8 cellular contexts compared by ENCODE assay signal in the genomic region with DNA sequence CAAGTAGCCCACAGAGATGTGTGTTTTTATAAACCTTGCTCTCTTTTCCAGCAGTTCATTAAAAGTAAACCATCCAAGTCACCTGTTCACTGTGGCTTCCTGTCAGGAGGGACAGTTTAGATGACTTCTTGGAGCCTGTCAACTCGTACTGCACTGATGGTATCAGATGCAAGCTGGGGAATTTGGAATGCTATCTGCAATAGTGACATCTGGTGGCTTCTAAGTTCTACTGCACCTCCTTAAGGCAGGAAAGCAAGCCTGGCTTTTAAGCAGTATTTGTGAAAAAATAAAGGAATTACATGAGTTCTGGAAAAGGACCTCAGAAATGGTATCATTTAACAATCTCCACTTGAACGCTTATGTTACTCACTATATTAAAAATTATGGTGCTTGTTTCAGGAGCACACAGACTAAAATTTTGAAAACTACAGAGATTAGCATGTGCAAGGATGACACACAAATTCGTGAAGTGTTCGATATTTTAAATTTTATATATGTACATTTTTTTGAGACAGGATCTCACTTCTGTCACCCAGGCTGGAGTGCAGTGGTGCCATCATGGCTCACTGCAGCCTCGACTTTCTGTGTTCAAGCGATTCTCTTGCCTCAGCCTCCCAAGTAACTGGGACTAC.
A peak's percentile ranks its signal among the peaks of the same experiment; 100 is the strongest.
DNase-seq lines count a peak whose midpoint lies in the region; ATAC-seq, FAIRE-seq and TF ChIP-seq lines count a peak whose summit lies in the region.

No MANE protein-coding gene starts in this region.

- no peaks in the 10 kb centered on the region for H3K9me2 ChIP-seq in GM23248 (ENCODE audit: insufficient read depth)

- POLR2A ChIA-PET in endothelial cell of umbilical vein (lab: Charles Lee), result no interaction called here

- H3K36me3 ChIP-seq in GM23248 (ENCODE audit: low read depth) (no peaks in the 10 kb centered on the region), RWPE2 (ENCODE audit: low read depth) (no peaks in the 10 kb centered on the region), endothelial cell of umbilical vein (ENCODE audit: control insufficient read depth in 2 of 2, extremely low read depth in 1 of 2, insufficient read depth in 2 of 2, low read length in 2 of 2) (no peaks in the 10 kb centered on the region), mucosa of descending colon (ENCODE audit: low read depth) (no peaks in the 10 kb centered on the region)

- H3K9ac ChIP-seq in GM23248 (no peak overlapping the region), endothelial cell of umbilical vein (replicated peaks; ENCODE audit: extremely low read depth, insufficient read depth, low read length) (no peak overlapping the region)

- peak; percentile 75 for ATAC-seq in RWPE2 (ENCODE audit: low read depth)
- peak; percentile 78 for ATAC-seq in mucosa of descending colon

- intact Hi-C loops in endothelial cell of umbilical vein (cut with micrococcal nuclease) (no loop called here), mucosa of descending colon (cut with DNase I, micrococcal nuclease) (no loop called here)

- no peak overlapping the region for H3K4me3 ChIP-seq in GM23248
- H3K4me3 ChIP-seq in RWPE2 (ENCODE audit: severe bottlenecking), result no peak overlapping the region
- H3K4me3 ChIP-seq in endothelial cell of umbilical vein (replicated peaks in 1 of 3; ENCODE audit: insufficient read depth in 1 of 3, low read depth in 1 of 3, low read length in 3 of 3), result no peak overlapping the region
- H3K4me3 ChIP-seq in mucosa of descending colon, result no peak overlapping the region

- H3K27ac ChIP-seq in GM23248, result no peak overlapping the region
- no peak overlapping the region for H3K27ac ChIP-seq in RWPE2 (ENCODE audit: poor library complexity, severe bottlenecking)
- no peak overlapping the region for H3K27ac ChIP-seq in endothelial cell of umbilical vein (ENCODE audit: insufficient read depth, low read depth, low read length)

- DNase-seq in stimulated activated CD4-positive, alpha-beta T cell treated with anti-CD3 and anti-CD28 coated beads, Interleukin-15, amount 100 ng/mL, for 24 hours, result peak; percentile 4
- no peak for DNase-seq in stimulated activated CD4-positive, alpha-beta T cell treated with anti-CD3 and anti-CD28 coated beads, Interleukin-2, amount 100 ng/mL, for 24 hours
- DNase-seq in GM23248, result peak; percentile 77
- DNase-seq in KG1 (lab: John Stamatoyannopoulos, UW), result peak; percentile 10
- no peak for DNase-seq in RWPE2 (ENCODE audit: low spot score)
- peak; percentile 72 for DNase-seq in endothelial cell of umbilical vein (ENCODE audit: low read depth, low spot score)
- DNase-seq in mucosa of descending colon, result peak in 1 of 3 donors; percentile 12
- no peak for DNase-seq in stimulated activated CD8-positive, alpha-beta memory T cell treated with anti-CD3 and anti-CD28 coated beads, Interleukin-4, amount 100 ng/mL, for 48 hours

- CTCF ChIA-PET in endothelial cell of umbilical vein (lab: Charles Lee), result interaction anchor here (0.5 to 2.2 kb wide), 20 partner anchors 8 to 165 kb away, joined by 3 to 14 read pairs (median 3); no protein-coding TSS in a partner anchor

- no peaks in the 10 kb centered on the region for H3K9me3 ChIP-seq in GM23248 (ENCODE audit: low read depth)
- no peaks in the 10 kb centered on the region for H3K9me3 ChIP-seq in RWPE2 (ENCODE audit: severe bottlenecking)
- H3K9me3 ChIP-seq in endothelial cell of umbilical vein (replicated peaks; ENCODE audit: control insufficient read depth, insufficient read depth, low read length), result no peaks in the 10 kb centered on the region
- no peaks in the 10 kb centered on the region for H3K9me3 ChIP-seq in mucosa of descending colon

- TF ChIP-seq CTCF in RWPE2 (IDR thresholded peaks at IDR 0.05; ENCODE audit: poor library complexity, severe bottlenecking) (peak; percentile 90), endothelial cell of umbilical vein (IDR thresholded peaks at IDR 0.05; ENCODE audit: extremely low read depth in 1 of 2, insufficient read depth in 1 of 2, low read depth in 1 of 2, low read length in 2 of 2) (peak; percentile 70 to 78), mucosa of descending colon (IDR thresholded peaks at IDR 0.05) (peak; percentile 53)

- H3K4me1 ChIP-seq in GM23248 (ENCODE audit: insufficient read depth), result peaks cover 7% of the 10 kb centered on the region; the same call in 1 of the 2 replicates
- peaks cover 7% of the 10 kb centered on the region for H3K4me1 ChIP-seq in RWPE2 (ENCODE audit: insufficient read depth, poor library complexity, severe bottlenecking)
- no peaks in the 10 kb centered on the region for H3K4me1 ChIP-seq in endothelial cell of umbilical vein (ENCODE audit: control insufficient read depth, extremely low read depth, insufficient read depth, low read length)
- no peaks in the 10 kb centered on the region for H3K4me1 ChIP-seq in mucosa of descending colon (ENCODE audit: low read depth)

- H2AFZ ChIP-seq in GM23248 (no peak overlapping the region), endothelial cell of umbilical vein (ENCODE audit: low read depth, low read length) (no peak overlapping the region)

- H4K20me1 ChIP-seq in GM23248 (ENCODE audit: insufficient read depth) (no peaks in the 10 kb centered on the region), endothelial cell of umbilical vein (replicated peaks; ENCODE audit: control insufficient read depth, extremely low read depth, insufficient read depth, low read length) (no peaks in the 10 kb centered on the region)

- dilution Hi-C loops in endothelial cell of umbilical vein (cut with MboI; ENCODE audit: extremely low pct_ligation_motif_present, low sequenced_read_pairs), result no loop called here

- FAIRE-seq in endothelial cell of umbilical vein (lab: Jason Lieb, UNC), result peak; percentile 83

- no peak for TF ChIP-seq POLR2A in endothelial cell of umbilical vein (IDR thresholded peaks at IDR 0.05; ENCODE audit: low read depth, low read length)

- in situ Hi-C loops in GM23248 (cut with MboI), result loop anchor here (25.0 kb wide), 1 partner anchor 531 kb away; no protein-coding TSS in a partner anchor

- H3K79me2 ChIP-seq in GM23248 (ENCODE audit: insufficient read depth) (no peaks in the 10 kb centered on the region), endothelial cell of umbilical vein (ENCODE audit: control insufficient read depth, insufficient read depth, low read length) (no peaks in the 10 kb centered on the region)

- BruUV-seq in endothelial cell of umbilical vein (replicated peaks; lab: Mats Ljungman, UMichigan), result no TSS peak

- no peaks in the 10 kb centered on the region for H3K9me1 ChIP-seq in endothelial cell of umbilical vein (replicated peaks; ENCODE audit: control insufficient read depth, extremely low read depth, insufficient read depth, low read length)

- WGBS in GM23248 (ENCODE audit: low coverage in 1 of 2, low lambda C conversion rate in 2 of 2, missing lambda C conversion rate in 2 of 2), 2 experiments, result 53 to 54% methylated on average over 6 of the region's 6 CpGs

- H3K4me2 ChIP-seq in GM23248 (ENCODE audit: unreplicated experiment) (no peak overlapping the region), endothelial cell of umbilical vein (ENCODE audit: insufficient read depth, low read length) (no peak overlapping the region)

- H3F3A ChIP-seq in GM23248 (ENCODE audit: insufficient read depth), result no peaks in the 10 kb centered on the region

- H3K27me3 ChIP-seq in GM23248 (replicated peaks; ENCODE audit: insufficient read depth), result 0 out of 2 replicates have a peak, but pooled peaks cover 6% of the 10 kb centered on the region
- no peaks in the 10 kb centered on the region for H3K27me3 ChIP-seq in RWPE2 (ENCODE audit: insufficient read depth, poor library complexity, severe bottlenecking)
- H3K27me3 ChIP-seq in endothelial cell of umbilical vein (ENCODE audit: control insufficient read depth in 2 of 2, insufficient read depth in 2 of 2, low read length in 2 of 2), result peaks cover 5 to 7% of the 10 kb centered on the region in 2 experiments

TF ChIP-seq in endothelial cell of umbilical vein, 7 proteins besides CTCF, POLR2A, EP300 and RAD21:
- no peak for TF ChIP-seq MYC (IDR thresholded peaks at IDR 0.05; ENCODE audit: low read depth, low read length)
- TF ChIP-seq MAX (IDR thresholded peaks at IDR 0.05; ENCODE audit: insufficient read depth, insufficient read length), result no peak
- TF ChIP-seq FOS (IDR thresholded peaks at IDR 0.05; ENCODE audit: borderline replicate concordance, insufficient read depth, low read length), result no peak
- TF ChIP-seq GATA2 (IDR thresholded peaks at IDR 0.05; ENCODE audit: insufficient read depth, insufficient read length, low read depth, low read length), result peak; percentile 51
- TF ChIP-seq POLR2AphosphoS5 (IDR thresholded peaks at IDR 0.05; ENCODE audit: insufficient read depth, low read depth, low read length), result no peak
- TF ChIP-seq JUN (IDR thresholded peaks at IDR 0.05; ENCODE audit: borderline replicate concordance, insufficient read depth, insufficient read length, low read depth), result no peak
- no peak for TF ChIP-seq EZH2 (IDR thresholded peaks at IDR 0.05; ENCODE audit: borderline replicate concordance, low read depth, low read length, severe bottlenecking)

Comparison
In these comparisons a context has a peak if more than half of its experiments do, and no peak if none do; other contexts are left out.
1. DNase-seq: peak in stimulated activated CD4-positive, alpha-beta T cell treated with anti-CD3 and anti-CD28 coated beads, Interleukin-15, amount 100 ng/mL, for 24 hours (single experiment), GM23248 (single experiment), KG1 (single experiment) and endothelial cell of umbilical vein (single experiment); none in stimulated activated CD4-positive, alpha-beta T cell treated with anti-CD3 and anti-CD28 coated beads, Interleukin-2, amount 100 ng/mL, for 24 hours (0 of 2), RWPE2 (single experiment) and stimulated activated CD8-positive, alpha-beta memory T cell treated with anti-CD3 and anti-CD28 coated beads, Interleukin-4, amount 100 ng/mL, for 48 hours (single experiment).
2. Peak in every context shown above with its lines, with median percentiles within 50 percentile points of each other: CTCF ChIP-seq.